ENCODE assay signal across 32 cellular contexts in the genomic region with DNA sequence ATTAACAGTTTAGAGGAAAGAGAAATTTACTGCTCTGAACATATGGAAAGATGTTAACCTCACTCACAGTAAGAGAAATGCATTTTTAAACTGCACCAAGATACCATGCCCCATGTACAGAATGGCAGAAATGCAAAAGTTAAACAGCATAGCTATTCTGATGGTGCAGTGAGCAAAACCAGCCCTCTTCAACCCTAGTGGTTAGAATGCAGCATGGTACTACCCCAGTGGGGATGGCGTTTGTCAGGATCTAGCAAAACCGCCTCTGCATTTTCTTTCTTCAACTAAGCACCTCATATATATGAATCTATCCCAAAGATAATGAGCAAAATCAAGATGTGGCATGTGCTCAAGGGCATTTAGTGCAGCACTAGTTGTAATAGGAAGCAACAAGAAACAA.
"Had no signal": no experiment of that assay in that cellular context is flagged by ENCODE, and none has a peak within 500 bp of the region (broad histone marks: within the 10 kb centered on the region; RNA-seq: fewer than 3 reads in every experiment).

No MANE protein-coding gene starts in this region.

- ATAC-seq: activated CD4-positive, alpha-beta T cell treated with anti-CD3 and anti-CD28 coated beads for 36 hours; activated CD8-positive, alpha-beta memory T cell treated with anti-CD3 and anti-CD28 coated beads, Interleukin-2, amount 10 ng/mL, durations not matched to agents 7 days and 5 days; activated CD8-positive, alpha-beta T cell treated with anti-CD3 and anti-CD28 coated beads, Interleukin-2, amount 10 ng/mL, durations not matched to agents 7 days and 5 days; activated T-cell treated with anti-CD3 and anti-CD28 coated beads, Interleukin-2, amount 50 U/mL, for 72 hours; body of pancreas; gastroesophageal sphincter; left colon; naive thymus-derived CD8-positive, alpha-beta T cell; pancreas; sciatic nerve; stimulated activated effector memory CD8-positive, alpha-beta T cell treated with anti-CD3 and anti-CD28 coated beads, Interleukin-12 subunit alpha, Interleukin-12 subunit beta, amount 100 ng/mL, for 72 hours; stimulated activated naive CD8-positive, alpha-beta T cell treated with anti-CD3 and anti-CD28 coated beads, Interleukin-15, amount 100 ng/mL, for 72 hours; upper lobe of right lung had no signal

- H3K27ac Mint-ChIP-seq: activated CD4-positive, alpha-beta T cell treated with anti-CD3 and anti-CD28 coated beads for 36 hours; activated CD8-positive, alpha-beta memory T cell treated with anti-CD3 and anti-CD28 coated beads, Interleukin-2, amount 10 ng/mL, durations not matched to agents 7 days and 5 days; activated CD8-positive, alpha-beta T cell treated with anti-CD3 and anti-CD28 coated beads, Interleukin-2, amount 10 ng/mL, durations not matched to agents 7 days and 5 days; activated naive CD4-positive, alpha-beta T cell treated with anti-CD3 and anti-CD28 coated beads for 36 hours; activated naive CD8-positive, alpha-beta T cell treated with anti-CD3 and anti-CD28 coated beads for 36 hours; activated T-cell treated with anti-CD3 and anti-CD28 coated beads, Interleukin-2, amount 50 U/mL, for 72 hours; mesothelial cell of epicardium; naive thymus-derived CD8-positive, alpha-beta T cell; stimulated activated effector memory CD8-positive, alpha-beta T cell treated with anti-CD3 and anti-CD28 coated beads, Interleukin-12 subunit alpha, Interleukin-12 subunit beta, amount 100 ng/mL, for 72 hours; T-helper 2 cell treated with Interferon-gamma antibody and Interleukin-4, amounts not matched to agents 5 μg/mL and 100 μg/mL, for 36 hours had no signal

- H3K36me3 ChIP-seq: adrenal gland, pancreas, thyroid gland, upper lobe of right lung had no signal

- H3K27me3 Mint-ChIP-seq: activated CD4-positive, alpha-beta T cell treated with anti-CD3 and anti-CD28 coated beads for 36 hours; activated CD8-positive, alpha-beta memory T cell treated with anti-CD3 and anti-CD28 coated beads, Interleukin-2, amount 10 ng/mL, durations not matched to agents 7 days and 5 days; activated naive CD8-positive, alpha-beta T cell treated with anti-CD3 and anti-CD28 coated beads for 36 hours; naive thymus-derived CD8-positive, alpha-beta T cell; stimulated activated naive CD8-positive, alpha-beta T cell treated with anti-CD3 and anti-CD28 coated beads, Interleukin-15, amount 100 ng/mL, for 72 hours had no signal

- H3K9me3 ChIP-seq: adrenal gland, body of pancreas, gastroesophageal sphincter, pancreas, thyroid gland, upper lobe of right lung had no signal

- H3K27ac ChIP-seq: adrenal gland, body of pancreas, gastroesophageal sphincter, pancreas, thyroid gland, upper lobe of right lung had no signal

- H3K4me3 ChIP-seq: adrenal gland, body of pancreas, gastroesophageal sphincter, pancreas, thyroid gland, upper lobe of right lung had no signal

- H3K4me3 Mint-ChIP-seq: activated CD4-positive, alpha-beta T cell treated with anti-CD3 and anti-CD28 coated beads for 36 hours; activated CD8-positive, alpha-beta memory T cell treated with anti-CD3 and anti-CD28 coated beads, Interleukin-2, amount 10 ng/mL, durations not matched to agents 7 days and 5 days; activated CD8-positive, alpha-beta T cell treated with anti-CD3 and anti-CD28 coated beads, Interleukin-2, amount 10 ng/mL, durations not matched to agents 7 days and 5 days; activated naive CD4-positive, alpha-beta T cell treated with anti-CD3 and anti-CD28 coated beads for 36 hours; activated naive CD8-positive, alpha-beta T cell treated with anti-CD3 and anti-CD28 coated beads for 36 hours; activated T-cell treated with anti-CD3 and anti-CD28 coated beads, Interleukin-2, amount 50 U/mL, for 72 hours; mesothelial cell of epicardium; naive thymus-derived CD8-positive, alpha-beta T cell; neural crest cell; stimulated activated effector memory CD8-positive, alpha-beta T cell treated with anti-CD3 and anti-CD28 coated beads, Interleukin-12 subunit alpha, Interleukin-12 subunit beta, amount 100 ng/mL, for 72 hours; stimulated activated naive CD8-positive, alpha-beta T cell treated with anti-CD3 and anti-CD28 coated beads, Interleukin-15, amount 100 ng/mL, for 72 hours; T-helper 2 cell treated with Interferon-gamma antibody and Interleukin-4, amounts not matched to agents 5 μg/mL and 100 μg/mL, for 36 hours had no signal

- H3K9me3 Mint-ChIP-seq: activated naive CD4-positive, alpha-beta T cell treated with anti-CD3 and anti-CD28 coated beads for 36 hours; activated naive CD8-positive, alpha-beta T cell treated with anti-CD3 and anti-CD28 coated beads for 36 hours; activated T-cell treated with anti-CD3 and anti-CD28 coated beads, Interleukin-2, amount 50 U/mL, for 72 hours; mesothelial cell of epicardium; naive thymus-derived CD8-positive, alpha-beta T cell; neural crest cell; stimulated activated effector memory CD8-positive, alpha-beta T cell treated with anti-CD3 and anti-CD28 coated beads, Interleukin-12 subunit alpha, Interleukin-12 subunit beta, amount 100 ng/mL, for 72 hours; stimulated activated naive CD8-positive, alpha-beta T cell treated with anti-CD3 and anti-CD28 coated beads, Interleukin-15, amount 100 ng/mL, for 72 hours; T-helper 2 cell treated with Interferon-gamma antibody and Interleukin-4, amounts not matched to agents 5 μg/mL and 100 μg/mL, for 36 hours had no signal

- H3K27me3 ChIP-seq: adrenal gland, body of pancreas, gastroesophageal sphincter, pancreas, thyroid gland, upper lobe of right lung had no signal

- H3K4me1 Mint-ChIP-seq: neural crest cell; stimulated activated naive CD8-positive, alpha-beta T cell treated with anti-CD3 and anti-CD28 coated beads, Interleukin-15, amount 100 ng/mL, for 72 hours had no signal

- H3K4me1 ChIP-seq: body of pancreas, gastroesophageal sphincter, pancreas, upper lobe of right lung had no signal

- DNase-seq: activated CD4-positive, alpha-beta T cell treated with anti-CD3 and anti-CD28 coated beads for 36 hours; activated CD4-positive, CD25-positive, alpha-beta regulatory T cell; activated CD8-positive, alpha-beta memory T cell treated with anti-CD3 and anti-CD28 coated beads, Interleukin-2, amount 10 ng/mL, durations not matched to agents 7 days and 5 days; activated CD8-positive, alpha-beta T cell treated with anti-CD3 and anti-CD28 coated beads, Interleukin-2, amount 10 ng/mL, durations not matched to agents 7 days and 5 days; activated effector memory CD4-positive, alpha-beta T cell treated with anti-CD3 and anti-CD28 coated beads, Interleukin-2, amount 50 U/mL, for 16 hours; activated naive CD4-positive, alpha-beta T cell treated with anti-CD3 and anti-CD28 coated beads for 36 hours; activated naive CD8-positive, alpha-beta T cell treated with anti-CD3 and anti-CD28 coated beads for 36 hours; activated T-cell treated with anti-CD3 and anti-CD28 coated beads, Interleukin-2, amount 50 U/mL, for 72 hours; adrenal gland; aorta; body of pancreas; effector CD8-positive, alpha-beta T cell; head of caudate nucleus; hippocampal formation; kidney; left colon; mammary epithelial cell; naive thymus-derived CD8-positive, alpha-beta T cell; nucleus accumbens; pancreas; small intestine; stimulated activated CD4-positive, alpha-beta T cell treated with anti-CD3 and anti-CD28 coated beads, Interleukin-4, amount 100 ng/mL, for 24 hours; stimulated activated naive CD8-positive, alpha-beta T cell treated with anti-CD3 and anti-CD28 coated beads, Interleukin-15, amount 100 ng/mL, for 72 hours; T-helper 1 cell; thyroid gland; upper lobe of right lung had no signal
